In the genomic region with DNA sequence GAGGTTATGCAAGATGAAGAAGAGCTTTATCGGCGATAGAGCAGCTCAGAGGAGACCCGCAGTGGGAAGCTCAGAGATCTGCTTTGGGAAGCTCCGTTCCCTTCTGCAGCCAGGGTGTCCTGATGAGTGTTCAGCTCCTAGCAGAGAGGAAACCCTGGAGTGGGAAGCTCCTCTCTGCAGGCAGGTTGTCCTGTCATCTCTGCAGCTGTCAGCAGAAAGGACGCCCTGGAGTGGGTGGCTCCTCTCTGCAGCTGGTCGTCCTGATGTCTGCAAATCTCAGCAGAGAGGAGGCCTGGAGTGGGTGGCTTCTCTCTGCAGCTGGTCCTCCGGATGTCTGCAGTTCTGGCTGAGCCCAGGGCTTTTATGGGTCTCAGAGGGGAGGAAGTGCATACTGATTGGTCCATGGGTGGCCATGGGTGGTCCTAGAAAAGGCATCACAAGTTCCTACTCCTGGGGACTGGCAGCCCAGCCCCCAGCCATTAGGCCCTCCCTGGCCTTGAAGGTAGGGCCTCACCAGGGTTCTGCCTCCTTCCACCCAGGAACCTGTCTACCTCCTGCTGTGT, we compare ENCODE assay signal across 18 cellular contexts.
DNase-seq lines count a peak whose midpoint lies in the region; ATAC-seq, FAIRE-seq and TF ChIP-seq lines count a peak whose summit lies in the region.
"Had no signal": no experiment of that assay in that cellular context is flagged by ENCODE, and none has a peak within 500 bp of the region (broad histone marks: within the 10 kb centered on the region; RNA-seq: fewer than 3 reads in every experiment).

No MANE protein-coding gene starts in this region.

- no peak for ATAC-seq in activated naive CD8-positive, alpha-beta T cell treated with anti-CD3 and anti-CD28 coated beads, Interleukin-2, amount 50 U/mL, for 24 hours
- ATAC-seq in activated CD8-positive, alpha-beta T cell treated with anti-CD3 and anti-CD28 coated beads for 36 hours, result peak; percentile 40
- ATAC-seq in HG03469 (IDR thresholded peaks at IDR 0.05; ENCODE audit: unreplicated experiment), result no peak
- ATAC-seq: body of pancreas, left cardiac atrium, natural killer cell had no signal

- no peaks in the 10 kb centered on the region for H3K27me3 Mint-ChIP-seq in activated naive CD8-positive, alpha-beta T cell
- no peaks in the 10 kb centered on the region for H3K27me3 Mint-ChIP-seq in activated naive CD8-positive, alpha-beta T cell treated with anti-CD3 and anti-CD28 coated beads, Interleukin-2, amount 50 U/mL, for 24 hours
- H3K27me3 Mint-ChIP-seq in activated CD8-positive, alpha-beta T cell treated with anti-CD3 and anti-CD28 coated beads for 36 hours, result no peaks in the 10 kb centered on the region

- peak overlapping the region; percentile 72 for H3K4me3 Mint-ChIP-seq in activated naive CD8-positive, alpha-beta T cell
- H3K4me3 Mint-ChIP-seq in activated naive CD8-positive, alpha-beta T cell treated with anti-CD3 and anti-CD28 coated beads, Interleukin-2, amount 50 U/mL, for 24 hours, result no peak overlapping the region
- peak overlapping the region; percentile 45 for H3K4me3 Mint-ChIP-seq in activated CD8-positive, alpha-beta T cell treated with anti-CD3 and anti-CD28 coated beads for 36 hours
- H3K4me3 Mint-ChIP-seq: natural killer cell had no signal

- peak; percentile 13 for FAIRE-seq in urothelium cell line (lab: Jason Lieb, UNC)

- no peak for TF ChIP-seq CTCF in activated CD8-positive, alpha-beta T cell treated with anti-CD3 and anti-CD28 coated beads for 36 hours (IDR thresholded peaks at IDR 0.05)

- intact Hi-C loops in activated CD8-positive, alpha-beta T cell treated with anti-CD3 and anti-CD28 coated beads for 36 hours (cut with micrococcal nuclease), result no loop called here

- no peaks in the 10 kb centered on the region for H3K9me3 Mint-ChIP-seq in activated naive CD8-positive, alpha-beta T cell (ENCODE audit: low read depth)
- H3K9me3 Mint-ChIP-seq in activated naive CD8-positive, alpha-beta T cell treated with anti-CD3 and anti-CD28 coated beads, Interleukin-2, amount 50 U/mL, for 24 hours, result no peaks in the 10 kb centered on the region
- H3K9me3 Mint-ChIP-seq in activated CD8-positive, alpha-beta T cell treated with anti-CD3 and anti-CD28 coated beads for 36 hours, result peaks cover 3% of the 10 kb centered on the region
- H3K9me3 Mint-ChIP-seq: natural killer cell had no signal

- DNase-seq in activated naive CD8-positive, alpha-beta T cell treated with anti-CD3 and anti-CD28 coated beads, Interleukin-2, amount 50 U/mL, for 24 hours, result no peak
- peak; percentile 10 for DNase-seq in M059J (ENCODE audit: low read depth)
- peak; percentile 22 for DNase-seq in activated CD8-positive, alpha-beta T cell treated with anti-CD3 and anti-CD28 coated beads for 36 hours
- DNase-seq in urothelium cell line (ENCODE audit: low spot score), result no peak
- DNase-seq in EL, result no peak
- no peak for DNase-seq in NCI-H1105 (lab: John Stamatoyannopoulos, UW)
- DNase-seq: activated CD8-positive, alpha-beta memory T cell treated with anti-CD3 and anti-CD28 coated beads, Interleukin-2, amount 50 U/mL, for 48 hours; body of pancreas; effector CD8-positive, alpha-beta T cell; esophagus squamous epithelium; left cardiac atrium; mesendoderm; natural killer cell; NCI-H1105 treated with DMSO at 0.1 percent for 48 hours; NCI-H2081 treated with DMSO at 0.1 percent for 48 hours; right lobe of liver had no signal

- H3K4me1 Mint-ChIP-seq in activated naive CD8-positive, alpha-beta T cell (ENCODE audit: low read depth), result peaks cover 77% of the 10 kb centered on the region
- peaks cover 41% of the 10 kb centered on the region for H3K4me1 Mint-ChIP-seq in activated naive CD8-positive, alpha-beta T cell treated with anti-CD3 and anti-CD28 coated beads, Interleukin-2, amount 50 U/mL, for 24 hours
- H3K4me1 Mint-ChIP-seq in activated CD8-positive, alpha-beta T cell treated with anti-CD3 and anti-CD28 coated beads for 36 hours (ENCODE audit: low read depth), result peaks cover 48% of the 10 kb centered on the region
- H3K4me1 Mint-ChIP-seq: natural killer cell had no signal

- no peak overlapping the region for H3K27ac Mint-ChIP-seq in activated naive CD8-positive, alpha-beta T cell
- no peak overlapping the region for H3K27ac Mint-ChIP-seq in activated naive CD8-positive, alpha-beta T cell treated with anti-CD3 and anti-CD28 coated beads, Interleukin-2, amount 50 U/mL, for 24 hours
- H3K27ac Mint-ChIP-seq in activated CD8-positive, alpha-beta T cell treated with anti-CD3 and anti-CD28 coated beads for 36 hours, result peak overlapping the region; percentile 45
- H3K27ac Mint-ChIP-seq: natural killer cell had no signal

- CTCF ChIA-PET in activated CD8-positive, alpha-beta T cell treated with anti-CD3 and anti-CD28 coated beads for 36 hours (lab: Charles Lee), result interaction anchor here (2.4 kb wide), 1 partner anchor 11 kb away, joined by 8 read pairs; no protein-coding TSS in a partner anchor

- POLR2A ChIA-PET in activated CD8-positive, alpha-beta T cell treated with anti-CD3 and anti-CD28 coated beads for 36 hours (lab: Charles Lee), result no interaction called here

- H3K36me3 Mint-ChIP-seq in activated naive CD8-positive, alpha-beta T cell, result peaks cover 5% of the 10 kb centered on the region
- no peaks in the 10 kb centered on the region for H3K36me3 Mint-ChIP-seq in activated naive CD8-positive, alpha-beta T cell treated with anti-CD3 and anti-CD28 coated beads, Interleukin-2, amount 50 U/mL, for 24 hours (ENCODE audit: low read depth)
- H3K36me3 Mint-ChIP-seq in activated CD8-positive, alpha-beta T cell treated with anti-CD3 and anti-CD28 coated beads for 36 hours (ENCODE audit: low read depth), result no peaks in the 10 kb centered on the region
- H3K36me3 Mint-ChIP-seq: natural killer cell had no signal

Comparison
In these comparisons a context has a peak if more than half of its experiments do, and no peak if none do; other contexts are left out.
1. DNase-seq: peak in M059J (single experiment) and activated CD8-positive, alpha-beta T cell treated with anti-CD3 and anti-CD28 coated beads for 36 hours (single experiment); none in activated naive CD8-positive, alpha-beta T cell treated with anti-CD3 and anti-CD28 coated beads, Interleukin-2, amount 50 U/mL, for 24 hours (single experiment), urothelium cell line (single experiment), EL (single experiment) and NCI-H1105 (single experiment).